Comparison of ENCODE assay signal across 8 cellular contexts in genomic region chr12:121668750-121669524, GRCh38. TPM values are rescaled to one million over a fixed set of nuclear protein-coding genes. Genes with fewer than 3 reads are reported as not detected.
DNase-seq lines count a peak whose midpoint lies in the region; ATAC-seq and TF ChIP-seq lines count a peak whose summit lies in the region.

No MANE protein-coding gene starts in this region.

- no peaks in the 10 kb centered on the region for H3K9me3 ChIP-seq in HCT116 (ENCODE audit: control insufficient read depth in 1 of 2, insufficient read depth in 1 of 2, low read depth in 1 of 2, low read length in 2 of 2)

- peak; percentile 5 to 12 for DNase-seq in AML-193 (lab: John Stamatoyannopoulos, UW)
- no peak for DNase-seq in HCT116 (ENCODE audit: low read depth, low spot score)
- peak; percentile 37 for DNase-seq in central memory CD4-positive, alpha-beta T cell
- DNase-seq in naive thymus-derived CD8-positive, alpha-beta T cell, result peak; percentile 46 to 85 (median 60)

- no peaks in the 10 kb centered on the region for H4K20me1 ChIP-seq in HCT116 (ENCODE audit: insufficient read depth)

- H3K4me1 ChIP-seq in HCT116 (ENCODE audit: control insufficient read depth in 1 of 2, insufficient read depth in 2 of 2, low read length in 2 of 2), result peaks cover 18 to 32% of the 10 kb centered on the region in 2 experiments

- H3K79me2 ChIP-seq in HCT116 (ENCODE audit: insufficient read depth, low read length), result no peaks in the 10 kb centered on the region

- no peaks in the 10 kb centered on the region for H3K27me3 ChIP-seq in HCT116 (ENCODE audit: insufficient read depth, low read length)

- H3K36me3 Mint-ChIP-seq in naive thymus-derived CD8-positive, alpha-beta T cell, result peaks cover 0 to 2% (median 0%) of the 10 kb centered on the region in 3 donors

- no peaks in the 10 kb centered on the region for H3K36me3 ChIP-seq in HCT116 (ENCODE audit: control insufficient read depth in 1 of 2, insufficient read depth in 2 of 2, low read length in 2 of 2)

- POLR2A ChIA-PET in HCT116 (lab: Charles Lee), result interaction anchor here (0.7 to 1.8 kb wide), 2 partner anchors 100 to 116 kb away, joined by 3 to 9 read pairs; no protein-coding TSS in a partner anchor
- POLR2A ChIA-PET in naive thymus-derived CD8-positive, alpha-beta T cell (lab: Charles Lee), result interaction anchor here (0.6 to 10.2 kb wide), 14 partner anchors 10 to 177 kb away, joined by 3 to 291 read pairs (median 6); partner anchors contain the start of gene ORAI1

- intact Hi-C loops in HCT116 (cut with micrococcal nuclease), result loop anchor here (1.0 kb wide), 1 partner anchor 117 kb away; no protein-coding TSS in a partner anchor

- H3K9me3 Mint-ChIP-seq in naive thymus-derived CD8-positive, alpha-beta T cell, result no peaks in the 10 kb centered on the region

- H3K4me3 Mint-ChIP-seq in naive thymus-derived CD8-positive, alpha-beta T cell, result peak overlapping the region in 7 of 10 donors; percentile 18 to 68 (median 45)

- H3K9me2 ChIP-seq in HCT116 (ENCODE audit: insufficient read depth), result no peaks in the 10 kb centered on the region

- H3K4me2 ChIP-seq in HCT116 (ENCODE audit: low read length), result no peak overlapping the region

- H2AFZ ChIP-seq in HCT116 (ENCODE audit: low read depth, low read length, poor library complexity, severe bottlenecking), result no peak overlapping the region

- no peak overlapping the region for H3K9ac ChIP-seq in HCT116 (ENCODE audit: low read length)

- no peak for TF ChIP-seq POLR2A in HCT116 (IDR thresholded peaks at IDR 0.05; ENCODE audit: borderline replicate concordance, extremely low read depth, insufficient read depth, insufficient read length)

- CTCF ChIA-PET in HCT116 (lab: Charles Lee), result interaction anchor here (0.6 to 4.9 kb wide), 7 partner anchors 17 to 175 kb away, joined by 3 to 84 read pairs (median 5); no protein-coding TSS in a partner anchor

- TF ChIP-seq CTCF in HCT116 (IDR thresholded peaks at IDR 0.05 in 2 of 3, conservative IDR thresholded peaks at IDR 0.05 in 1 of 3; ENCODE audit: borderline replicate concordance in 1 of 3, insufficient read depth in 1 of 3, low read depth in 2 of 3, low read length in 2 of 3) (peak; percentile 54 to 71 (median 66); a peak in 5 of 6 replicates), VCaP (conservative IDR thresholded peaks at IDR 0.05) (peak; percentile 73)

- RAD21 ChIA-PET in HCT116 (lab: Charles Lee; ENCODE audit: low non-redundant PET in 1 of 2, low total read pairs in 2 of 2, uncharacterized antibody in 2 of 2, unreplicated experiment in 2 of 2), result interaction anchor here (0.6 to 1.8 kb wide), 3 partner anchors 26 to 116 kb away, joined by 4 to 24 read pairs (median 11); no protein-coding TSS in a partner anchor

- no peak overlapping the region for H3K4me3 ChIP-seq in HCT116 (replicated peaks in 1 of 2; ENCODE audit: low read depth in 1 of 2, low read length in 2 of 2)

- ATAC-seq in HCT116 (no peak), GM19395 (IDR thresholded peaks at IDR 0.05; ENCODE audit: unreplicated experiment) (no peak), HG02588 (IDR thresholded peaks at IDR 0.05; ENCODE audit: unreplicated experiment) (no peak), HG03025 (IDR thresholded peaks at IDR 0.05; ENCODE audit: low FRiP score, unreplicated experiment) (no peak)
- ATAC-seq in naive thymus-derived CD8-positive, alpha-beta T cell, result no peak

- TF ChIP-seq RAD21 in HCT116 (IDR thresholded peaks at IDR 0.05; ENCODE audit: low read depth), result peak; percentile 61

- no peaks in the 10 kb centered on the region for H3K27me3 Mint-ChIP-seq in naive thymus-derived CD8-positive, alpha-beta T cell

- H3K27ac Mint-ChIP-seq in naive thymus-derived CD8-positive, alpha-beta T cell, result peak overlapping the region in 9 of 10 donors; percentile 48 to 94 (median 85)

- BruUV-seq in HCT116 (replicated peaks; lab: Mats Ljungman, UMichigan), result no TSS peak

- H3K4me1 Mint-ChIP-seq in naive thymus-derived CD8-positive, alpha-beta T cell, result peaks cover 24 to 64% (median 62%) of the 10 kb centered on the region in 4 donors

- no peak overlapping the region for H3K27ac ChIP-seq in HCT116 (ENCODE audit: low read depth, low read length)
- no peak overlapping the region for H3K27ac ChIP-seq in VCaP

TF ChIP-seq in HCT116, 20 proteins besides CTCF, POLR2A, EP300 and RAD21:
- TF ChIP-seq ZBTB33 (IDR thresholded peaks at IDR 0.05; ENCODE audit: extremely low read depth, insufficient replicate concordance, low read length) (no peak), REST (IDR thresholded peaks at IDR 0.05; ENCODE audit: low read depth) (no peak), SP1 (IDR thresholded peaks at IDR 0.05; ENCODE audit: low read depth) (no peak), ATF3 (IDR thresholded peaks at IDR 0.05) (no peak), CEBPB (IDR thresholded peaks at IDR 0.05; ENCODE audit: low read depth) (no peak), YY1 (IDR thresholded peaks at IDR 0.05; ENCODE audit: extremely low read depth, insufficient replicate concordance, low read depth, low read length) (no peak), CBX3 (IDR thresholded peaks at IDR 0.05; ENCODE audit: low read depth) (no peak), SIN3A (IDR thresholded peaks at IDR 0.05; ENCODE audit: low read depth) (no peak), JUND (IDR thresholded peaks at IDR 0.05) (no peak), ZFX (IDR thresholded peaks at IDR 0.05) (no peak), EZH2 (IDR thresholded peaks at IDR 0.05) (no peak), ZNF274 (IDR thresholded peaks at IDR 0.05; ENCODE audit: low read depth, low read length) (no peak), ELF1 (IDR thresholded peaks at IDR 0.05; ENCODE audit: borderline replicate concordance, low read depth) (no peak), FOSL1 (IDR thresholded peaks at IDR 0.05; ENCODE audit: low read depth) (no peak), EZH2phosphoT487 (IDR thresholded peaks at IDR 0.05; ENCODE audit: borderline replicate concordance) (no peak), MAX (IDR thresholded peaks at IDR 0.05) (no peak), EGR1 (IDR thresholded peaks at IDR 0.05; ENCODE audit: low read depth) (no peak)

RNA-seq across cellular contexts. Expression of gene MORN3, which starts 0.5 kb away (rescaled TPM):
- total RNA-seq in HCT116 (2021; ENCODE audit: unreplicated experiment), result 0.34 TPM
- 0.49 and 0.70 TPM in 2 replicates for polyA plus RNA-seq in HCT116 (2012)
- total RNA-seq in naive thymus-derived CD8-positive, alpha-beta T cell, result 10 to 100 TPM; 13.3 to 14.0 TPM
- 1 to 10 TPM; 1.1 to 4.8 (median 1.8) TPM for polyA plus RNA-seq in naive thymus-derived CD8-positive, alpha-beta T cell

RNA-seq across cellular contexts. Expression of gene ORAI1, which starts 42.6 kb away (rescaled TPM):
- 20.2 TPM for total RNA-seq in HCT116 (2021; ENCODE audit: unreplicated experiment)
- polyA plus RNA-seq in HCT116 (2012), result 23.7 and 26.7 TPM in 2 replicates
- total RNA-seq in naive thymus-derived CD8-positive, alpha-beta T cell, result 10 to 100 TPM; 44.6 to 45.7 TPM
- 100 to 1,000 TPM; 122 to 158 (median 134) TPM for polyA plus RNA-seq in naive thymus-derived CD8-positive, alpha-beta T cell

RNA-seq across cellular contexts. Expression of gene TMEM120B, which starts 43.6 kb away (rescaled TPM):
- 20.5 TPM for total RNA-seq in HCT116 (2021; ENCODE audit: unreplicated experiment)
- 12.0 and 12.5 TPM in 2 replicates for polyA plus RNA-seq in HCT116 (2012)
- total RNA-seq in naive thymus-derived CD8-positive, alpha-beta T cell, result 10 to 100 TPM; 13.3 to 14.4 TPM
- 1 to 10 TPM; 2.1 to 2.5 (median 2.4) TPM for polyA plus RNA-seq in naive thymus-derived CD8-positive, alpha-beta T cell

Comparison
In these comparisons a context has a peak if more than half of its experiments do, and no peak if none do; other contexts are left out.
1. RNA of gene MORN3, which starts 0.5 kb away (total RNA-seq): 13.3 to 14.0 TPM in naive thymus-derived CD8-positive, alpha-beta T cell; 0.34 TPM in HCT116 (single experiment); every median in the first group is over 10 times any median in the second.